Comparison of ENCODE assay signal across 1 cellular context in the genomic region with DNA sequence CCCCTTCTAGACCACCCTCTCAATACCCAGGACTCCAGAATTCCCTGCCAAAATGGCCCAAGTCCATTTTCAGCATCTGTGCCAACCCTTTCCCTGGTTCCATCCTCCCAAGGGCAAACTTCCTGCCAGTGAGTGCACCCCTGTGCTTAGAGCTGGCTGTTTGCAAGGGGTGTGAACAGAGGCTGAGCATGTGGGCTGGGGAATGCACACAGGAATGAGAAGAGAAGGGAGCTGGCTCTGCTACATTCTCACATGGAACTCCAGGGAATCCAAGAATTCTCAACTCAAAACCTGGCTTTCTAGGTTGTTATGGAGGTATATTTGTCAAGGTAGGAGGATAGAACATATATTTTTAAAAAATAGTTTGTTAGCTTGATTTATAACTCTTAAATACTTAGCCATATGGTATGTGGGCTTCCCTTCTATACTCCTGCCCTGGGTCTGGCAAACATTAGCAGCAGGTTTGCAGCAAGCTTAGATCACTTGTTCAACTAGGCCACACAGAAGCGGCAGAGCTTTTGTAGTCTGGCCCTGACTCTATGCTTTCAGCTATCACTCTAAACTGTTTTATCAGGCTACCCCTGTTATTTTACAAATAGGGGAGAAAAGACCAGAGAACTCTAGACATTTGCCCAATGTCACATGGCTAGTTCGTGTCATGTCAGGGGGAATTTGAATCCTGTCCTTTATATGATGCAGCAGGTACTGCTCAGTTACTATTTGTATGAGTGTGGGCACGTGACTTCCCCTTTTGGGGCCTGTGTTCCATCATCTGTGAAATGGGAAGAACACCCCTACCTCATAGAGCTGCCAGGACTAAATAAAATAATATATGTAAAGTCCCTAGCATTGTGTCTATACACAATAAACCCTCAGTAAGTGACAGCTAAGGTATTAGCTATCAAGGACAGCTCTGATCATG.
TF ChIP-seq lines count a peak whose summit lies in the region.

No MANE protein-coding gene starts in this region.

TF ChIP-seq in K562, 482 proteins besides CTCF, POLR2A, EP300 and RAD21:
- TF ChIP-seq SAFB2 (IDR thresholded peaks at IDR 0.05; ENCODE audit: borderline replicate concordance, low read depth, low read length, severe bottlenecking) = no peak
- TF ChIP-seq BHLHE40 (IDR thresholded peaks at IDR 0.05; ENCODE audit: low read length) = peak; percentile 32; the same call in 1 of the 2 replicates
- no peak for TF ChIP-seq ZNF589 (CRISPR knock-in tag; IDR thresholded peaks at IDR 0.05; ENCODE audit: low read depth)
- TF ChIP-seq, protein P1, sequence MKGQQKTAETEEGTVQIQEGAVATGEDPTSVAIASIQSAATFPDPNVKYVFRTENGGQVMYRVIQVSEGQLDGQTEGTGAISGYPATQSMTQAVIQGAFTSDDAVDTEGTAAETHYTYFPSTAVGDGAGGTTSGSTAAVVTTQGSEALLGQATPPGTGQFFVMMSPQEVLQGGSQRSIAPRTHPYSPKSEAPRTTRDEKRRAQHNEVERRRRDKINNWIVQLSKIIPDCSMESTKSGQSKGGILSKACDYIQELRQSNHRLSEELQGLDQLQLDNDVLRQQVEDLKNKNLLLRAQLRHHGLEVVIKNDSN (CRISPR knock-in tag; IDR thresholded peaks at IDR 0.05) = peak; percentile 56
- TF ChIP-seq TBP (optimal IDR thresholded peaks at IDR 0.05; ENCODE audit: low read depth, low read length) = peak; percentile 7
- TF ChIP-seq ZNF778 (CRISPR knock-in tag; IDR thresholded peaks at IDR 0.05) = no peak
- TF ChIP-seq RAD51 (IDR thresholded peaks at IDR 0.05; ENCODE audit: borderline replicate concordance, low read depth) = 0 out of 2 replicates have a peak, but pooled peaks have one; percentile 28
- no peak for TF ChIP-seq NR2C1 (IDR thresholded peaks at IDR 0.05)
- no peak for TF ChIP-seq NR2C1 (tag; IDR thresholded peaks at IDR 0.05)
- TF ChIP-seq TFE3 (CRISPR knock-in tag; IDR thresholded peaks at IDR 0.05) = peak; percentile 24; the same call in 1 of the 2 replicates
- TF ChIP-seq, protein P2, sequence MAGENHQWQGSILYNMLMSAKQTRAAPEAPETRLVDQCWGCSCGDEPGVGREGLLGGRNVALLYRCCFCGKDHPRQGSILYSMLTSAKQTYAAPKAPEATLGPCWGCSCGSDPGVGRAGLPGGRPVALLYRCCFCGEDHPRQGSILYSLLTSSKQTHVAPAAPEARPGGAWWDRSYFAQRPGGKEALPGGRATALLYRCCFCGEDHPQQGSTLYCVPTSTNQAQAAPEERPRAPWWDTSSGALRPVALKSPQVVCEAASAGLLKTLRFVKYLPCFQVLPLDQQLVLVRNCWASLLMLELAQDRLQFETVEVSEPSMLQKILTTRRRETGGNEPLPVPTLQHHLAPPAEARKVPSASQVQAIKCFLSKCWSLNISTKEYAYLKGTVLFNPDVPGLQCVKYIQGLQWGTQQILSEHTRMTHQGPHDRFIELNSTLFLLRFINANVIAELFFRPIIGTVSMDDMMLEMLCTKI (IDR thresholded peaks at IDR 0.05; ENCODE audit: partially characterized antibody) = no peak
- peak; percentile 63 for TF ChIP-seq SPI1 (IDR thresholded peaks at IDR 0.05; ENCODE audit: borderline replicate concordance, low read depth, low read length)
- no peak for TF ChIP-seq GMEB1 (CRISPR knock-in tag; IDR thresholded peaks at IDR 0.05)
- TF ChIP-seq ZBTB33 (CRISPR knock-in tag; IDR thresholded peaks at IDR 0.05) = no peak
- peak; percentile 34 for TF ChIP-seq RBM25 (IDR thresholded peaks at IDR 0.05; ENCODE audit: low read depth, low read length, severe bottlenecking)
- TF ChIP-seq, protein P3, sequence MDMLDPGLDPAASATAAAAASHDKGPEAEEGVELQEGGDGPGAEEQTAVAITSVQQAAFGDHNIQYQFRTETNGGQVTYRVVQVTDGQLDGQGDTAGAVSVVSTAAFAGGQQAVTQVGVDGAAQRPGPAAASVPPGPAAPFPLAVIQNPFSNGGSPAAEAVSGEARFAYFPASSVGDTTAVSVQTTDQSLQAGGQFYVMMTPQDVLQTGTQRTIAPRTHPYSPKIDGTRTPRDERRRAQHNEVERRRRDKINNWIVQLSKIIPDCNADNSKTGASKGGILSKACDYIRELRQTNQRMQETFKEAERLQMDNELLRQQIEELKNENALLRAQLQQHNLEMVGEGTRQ (CRISPR knock-in tag; IDR thresholded peaks at IDR 0.05) = peak; percentile 58
